ENCODE assay signal across 12 cellular contexts in the genomic region with DNA sequence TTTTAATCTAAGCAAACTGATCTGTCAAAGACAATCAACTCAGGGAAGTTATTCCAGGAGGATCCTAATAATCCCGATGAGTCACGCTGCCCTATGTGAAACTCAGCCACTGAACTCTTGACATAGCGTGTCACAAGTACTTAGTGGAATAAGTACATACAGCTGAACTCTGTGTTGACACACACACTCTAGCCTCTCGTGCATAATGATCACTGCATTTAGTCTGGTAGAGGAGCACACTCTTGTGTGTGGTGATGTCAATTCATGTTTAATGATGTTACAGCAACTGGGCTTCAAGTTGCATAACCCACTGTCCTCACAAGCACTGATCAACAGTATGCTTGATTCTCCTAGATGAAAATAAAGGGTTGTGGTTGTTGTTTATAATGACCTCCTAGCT.
DNase-seq lines count a peak whose midpoint lies in the region; ATAC-seq and TF ChIP-seq lines count a peak whose summit lies in the region.
"Had no signal": no experiment of that assay in that cellular context is flagged by ENCODE, and none has a peak within 500 bp of the region (broad histone marks: within the 10 kb centered on the region; RNA-seq: fewer than 3 reads in every experiment).

No MANE protein-coding gene starts in this region.

- no peak overlapping the region for H3K27ac ChIP-seq in stomach
- H3K27ac ChIP-seq: SJSA1 had no signal

- peak; percentile 46 for ATAC-seq in left lobe of liver
- no peak for ATAC-seq in activated naive CD8-positive, alpha-beta T cell treated with anti-CD3 and anti-CD28 coated beads, Interleukin-2, amount 50 U/mL, for 24 hours
- ATAC-seq: activated T-cell treated with anti-CD3 and anti-CD28 coated beads, Interleukin-2, amount 50 U/mL, for 72 hours had no signal

- DNase-seq in DMS153 (lab: John Stamatoyannopoulos, UW) (peak; percentile 97), NCI-H1417 treated with DMSO at 0.1 percent for 48 hours (lab: John Stamatoyannopoulos, UW) (peak; percentile 12), SKM-1 treated with dmso at 0.1 percent for 144 hours (lab: John Stamatoyannopoulos, UW; ENCODE audit: unreplicated experiment) (peak; percentile 54), left lobe of liver (ENCODE audit: low spot score) (no peak), stomach (no peak), lower leg skin (ENCODE audit: low spot score in 2 of 2) (no peak), NCI-H2171 treated with DMSO at 0.1 percent for 48 hours (lab: John Stamatoyannopoulos, UW) (no peak)
- no peak for DNase-seq in activated naive CD8-positive, alpha-beta T cell treated with anti-CD3 and anti-CD28 coated beads, Interleukin-2, amount 50 U/mL, for 24 hours
- DNase-seq: activated T-cell treated with anti-CD3 and anti-CD28 coated beads, Interleukin-2, amount 50 U/mL, for 72 hours; stimulated activated naive CD4-positive, alpha-beta T cell had no signal

- no peaks in the 10 kb centered on the region for H3K4me1 ChIP-seq in stomach

- H3K9me3 Mint-ChIP-seq in activated naive CD8-positive, alpha-beta T cell treated with anti-CD3 and anti-CD28 coated beads, Interleukin-2, amount 50 U/mL, for 24 hours: peaks cover 3% of the 10 kb centered on the region
- H3K9me3 Mint-ChIP-seq: activated T-cell treated with anti-CD3 and anti-CD28 coated beads, Interleukin-2, amount 50 U/mL, for 72 hours had no signal

- no peaks in the 10 kb centered on the region for H3K27me3 Mint-ChIP-seq in activated naive CD8-positive, alpha-beta T cell treated with anti-CD3 and anti-CD28 coated beads, Interleukin-2, amount 50 U/mL, for 24 hours
- H3K27me3 Mint-ChIP-seq: progenitor cell of endocrine pancreas had no signal

- TF ChIP-seq POLR2A in stomach (IDR thresholded peaks at IDR 0.05) (no peak), lower leg skin (IDR thresholded peaks at IDR 0.05) (no peak)

- TF ChIP-seq CTCF in stomach (IDR thresholded peaks at IDR 0.05) (no peak), lower leg skin (IDR thresholded peaks at IDR 0.05) (no peak)

- H3K4me1 Mint-ChIP-seq in activated naive CD8-positive, alpha-beta T cell treated with anti-CD3 and anti-CD28 coated beads, Interleukin-2, amount 50 U/mL, for 24 hours: no peaks in the 10 kb centered on the region

- no peak for TF ChIP-seq EP300 in stomach (IDR thresholded peaks at IDR 0.05)

- peaks cover 0 to 5% (median 0%) of the 10 kb centered on the region in 4 donors for H3K9me3 ChIP-seq in stomach
- H3K9me3 ChIP-seq: SJSA1 had no signal

- H3K36me3 ChIP-seq in stomach: no peaks in the 10 kb centered on the region
- H3K36me3 ChIP-seq: SJSA1 had no signal

- WGBS in stomach, 5 donors: 49 to 61% (median 59%) methylated on average over 4 of the region's 4 CpGs
- WGBS in lower leg skin, 2 donors: 78 to 86% methylated on average over 4 of the region's 4 CpGs

- no peak overlapping the region for H3K4me3 Mint-ChIP-seq in activated naive CD8-positive, alpha-beta T cell treated with anti-CD3 and anti-CD28 coated beads, Interleukin-2, amount 50 U/mL, for 24 hours
- H3K4me3 Mint-ChIP-seq: activated T-cell treated with anti-CD3 and anti-CD28 coated beads, Interleukin-2, amount 50 U/mL, for 72 hours had no signal

- no peak overlapping the region for H3K27ac Mint-ChIP-seq in activated naive CD8-positive, alpha-beta T cell treated with anti-CD3 and anti-CD28 coated beads, Interleukin-2, amount 50 U/mL, for 24 hours
- H3K27ac Mint-ChIP-seq: activated T-cell treated with anti-CD3 and anti-CD28 coated beads, Interleukin-2, amount 50 U/mL, for 72 hours had no signal

- H3K4me3 ChIP-seq in stomach: no peak overlapping the region
- H3K4me3 ChIP-seq in lower leg skin (ENCODE audit: low read depth, poor library complexity, severe bottlenecking): no peak overlapping the region
- H3K4me3 ChIP-seq: SJSA1 had no signal

- H3K36me3 Mint-ChIP-seq in activated naive CD8-positive, alpha-beta T cell treated with anti-CD3 and anti-CD28 coated beads, Interleukin-2, amount 50 U/mL, for 24 hours (ENCODE audit: low read depth): no peaks in the 10 kb centered on the region

- intact Hi-C loops in stomach (cut with DNase I; ENCODE audit: low total_unique reads) (no loop called here), lower leg skin (cut with DNase I; ENCODE audit: low total_unique reads) (no loop called here)

- H3K27me3 ChIP-seq in stomach: no peaks in the 10 kb centered on the region
- H3K27me3 ChIP-seq: SJSA1 had no signal

Comparison
In these comparisons a context has a peak if more than half of its experiments do, and no peak if none do; other contexts are left out.
1. DNase-seq: peak in DMS153 (single experiment), NCI-H1417 treated with DMSO at 0.1 percent for 48 hours (single experiment) and SKM-1 treated with dmso at 0.1 percent for 144 hours (single experiment); none in left lobe of liver (single experiment), stomach (single experiment), activated naive CD8-positive, alpha-beta T cell treated with anti-CD3 and anti-CD28 coated beads, Interleukin-2, amount 50 U/mL, for 24 hours (single experiment), lower leg skin (0 of 2) and NCI-H2171 treated with DMSO at 0.1 percent for 48 hours (single experiment).